1 cellular context compared by ENCODE assay signal in the genomic region with DNA sequence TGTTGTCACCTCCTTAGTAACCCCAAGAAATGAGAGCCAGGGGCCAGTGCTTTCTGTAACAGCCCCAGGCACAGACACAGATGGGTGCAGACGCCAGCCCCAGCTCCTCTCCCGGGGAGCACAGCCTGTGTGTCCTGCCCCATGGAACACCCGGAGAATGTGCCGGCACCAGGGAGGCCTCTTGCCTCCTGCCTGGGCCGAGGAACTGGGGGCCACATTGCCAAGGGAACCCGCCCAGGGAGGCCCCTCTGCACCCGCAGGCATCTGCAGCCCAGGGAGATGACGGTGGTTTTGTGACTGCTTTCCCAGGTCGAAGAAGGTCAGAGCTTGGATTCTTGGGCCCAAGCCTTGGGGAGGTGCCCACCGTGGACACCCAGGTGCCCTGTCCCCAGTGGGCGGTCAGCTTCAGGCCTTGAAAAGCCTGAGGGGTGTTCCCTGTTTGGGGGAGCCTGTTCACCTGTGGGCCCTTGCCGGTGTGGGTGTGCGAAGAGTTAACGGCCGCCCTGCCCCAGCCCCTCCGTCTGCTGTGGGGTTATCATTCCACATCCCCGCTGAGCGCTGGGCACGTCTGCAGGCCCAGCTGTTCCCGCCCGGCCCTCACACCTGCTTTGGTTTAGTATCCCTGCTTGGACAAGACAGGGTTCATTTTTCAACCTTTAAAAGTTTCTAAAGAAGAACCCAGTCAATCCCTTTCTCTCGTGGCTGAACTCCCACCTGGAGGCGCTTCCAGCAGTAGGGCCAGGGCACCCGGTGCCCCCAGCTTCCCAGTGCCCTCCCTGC.
TF ChIP-seq lines count a peak whose summit lies in the region.

No MANE protein-coding gene starts in this region.

TF ChIP-seq in H1, 55 proteins besides CTCF, POLR2A, EP300 and RAD21:
- TF ChIP-seq KDM1A (IDR thresholded peaks at IDR 0.05; ENCODE audit: borderline replicate concordance, low read length) = no peak
- TF ChIP-seq EGR1 (IDR thresholded peaks at IDR 0.05; ENCODE audit: borderline replicate concordance, low read depth, low read length) = no peak
- no peak for TF ChIP-seq ZNF274 (IDR thresholded peaks at IDR 0.05; ENCODE audit: borderline replicate concordance, extremely low read depth, low read length)
- no peak for TF ChIP-seq RNF2 (IDR thresholded peaks at IDR 0.05; ENCODE audit: borderline replicate concordance, low read depth, low read length, missing control alignments, poor library complexity, severe bottlenecking)
- no peak for TF ChIP-seq JUND (IDR thresholded peaks at IDR 0.05; ENCODE audit: low read length)
- no peak for TF ChIP-seq MAX (IDR thresholded peaks at IDR 0.05)
- TF ChIP-seq HDAC2 (IDR thresholded peaks at IDR 0.05; ENCODE audit: borderline replicate concordance in 1 of 2, low read depth in 2 of 2, low read length in 2 of 2) = no peak
- TF ChIP-seq SIN3A (conservative IDR thresholded peaks at IDR 0.05 in 1 of 2, IDR thresholded peaks at IDR 0.05 in 1 of 2; ENCODE audit: low read depth in 1 of 2, low read length in 2 of 2) = no peak
